Comparison of ENCODE assay signal across 27 cellular contexts in the genomic region with DNA sequence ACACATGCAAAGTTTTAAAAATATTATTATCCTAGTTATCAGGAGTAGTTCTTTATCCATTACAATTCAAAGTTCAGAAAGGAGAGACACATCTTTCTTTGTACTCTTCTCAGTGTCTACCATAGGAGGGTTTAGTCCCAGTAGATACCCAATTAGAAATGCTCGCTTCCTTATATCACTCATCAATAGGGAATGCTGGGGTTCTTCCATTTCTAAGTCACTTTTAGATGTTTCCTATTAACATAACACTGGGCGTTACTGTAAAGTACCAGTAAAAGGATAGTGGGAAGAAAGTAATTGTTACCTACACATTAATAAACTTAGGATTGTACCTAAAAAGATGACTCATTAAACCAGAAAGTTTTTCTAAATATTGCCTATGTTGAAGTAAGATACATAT.
"Had no signal": no experiment of that assay in that cellular context is flagged by ENCODE, and none has a peak within 500 bp of the region (broad histone marks: within the 10 kb centered on the region; RNA-seq: fewer than 3 reads in every experiment).

No MANE protein-coding gene starts in this region.

- DNase-seq: dermis blood vessel endothelial cell; dorsolateral prefrontal cortex; effector CD4-positive, alpha-beta T cell; effector memory CD4-positive, alpha-beta T cell; erythroblast; esophagus squamous epithelium; foreskin fibroblast; foreskin melanocyte; gastrocnemius medialis; glutamatergic neuron; head of caudate nucleus; heart right ventricle; hippocampal formation; immature natural killer cell; islet precursor cell; kidney; kidney glomerular epithelial cell; left cardiac atrium; left lung; left ventricle myocardium superior; lower lobe of right lung; mesenchymal stem cell; midbrain; naive thymus-derived CD4-positive, alpha-beta T cell had no signal

- H3K9me3 ChIP-seq: esophagus squamous epithelium, gastrocnemius medialis, heart right ventricle, left lung, lower lobe of right lung had no signal

- H3K27me3 ChIP-seq: dorsolateral prefrontal cortex, esophagus squamous epithelium, gastrocnemius medialis, heart right ventricle, left lung had no signal

- H3K36me3 Mint-ChIP-seq: immature natural killer cell; naive thymus-derived CD4-positive, alpha-beta T cell had no signal

- H3K4me1 Mint-ChIP-seq: immature natural killer cell; naive thymus-derived CD4-positive, alpha-beta T cell had no signal

- H3K4me3 Mint-ChIP-seq: immature natural killer cell; naive thymus-derived CD4-positive, alpha-beta T cell had no signal

- H3K27ac Mint-ChIP-seq: immature natural killer cell; naive thymus-derived CD4-positive, alpha-beta T cell had no signal

- ATAC-seq: esophagus mucosa; gastrocnemius medialis; heart right ventricle; left cardiac atrium; left lung; left ventricle myocardium superior; lower lobe of right lung; naive thymus-derived CD4-positive, alpha-beta T cell had no signal

- H3K27me3 Mint-ChIP-seq: naive thymus-derived CD4-positive, alpha-beta T cell had no signal

- H3K4me3 ChIP-seq: coronary artery, dorsolateral prefrontal cortex, esophagus squamous epithelium, gastrocnemius medialis, heart right ventricle, left lung, lower lobe of right lung had no signal

- H3K4me1 ChIP-seq: esophagus squamous epithelium, left lung, lower lobe of right lung had no signal

- H3K27ac ChIP-seq: coronary artery, dorsolateral prefrontal cortex, epithelial cell of prostate, esophagus squamous epithelium, gastrocnemius medialis, heart right ventricle, left lung, lower lobe of right lung had no signal

- H3K36me3 ChIP-seq: esophagus squamous epithelium, gastrocnemius medialis, heart right ventricle, left lung, lower lobe of right lung had no signal
